Comparison of ENCODE assay signal across 8 cellular contexts in genomic region chr2:241272298-241272721, GRCh38. TPM values are rescaled to one million over a fixed set of nuclear protein-coding genes. Genes with fewer than 3 reads are reported as not detected.
DNase-seq lines count a peak whose midpoint lies in the region; ATAC-seq and TF ChIP-seq lines count a peak whose summit lies in the region.

No MANE protein-coding gene starts in this region.

- H3K27ac ChIP-seq in esophagus (ENCODE audit: low read depth in 2 of 2, low read length in 1 of 2) = peak overlapping the region; percentile 90 to 95

- no peaks in the 10 kb centered on the region for H3K27me3 Mint-ChIP-seq in natural killer cell treated with Interleukin-12 subunit alpha and Interleukin-12 subunit beta and Interleukin-15 and Interleukin-18, amount 100 ng/mL, for 72 hours

- peaks cover 9% of the 10 kb centered on the region for H3K36me3 Mint-ChIP-seq in natural killer cell treated with Interleukin-12 subunit alpha and Interleukin-12 subunit beta and Interleukin-15 and Interleukin-18, amount 100 ng/mL, for 72 hours

- peak; percentile 46 for ATAC-seq in HG03045 (IDR thresholded peaks at IDR 0.05; ENCODE audit: unreplicated experiment)
- ATAC-seq in natural killer cell treated with Interleukin-12 subunit alpha and Interleukin-12 subunit beta and Interleukin-15 and Interleukin-18, amount 100 ng/mL, for 72 hours = peak; percentile 65 to 69

- H3K4me3 Mint-ChIP-seq in natural killer cell treated with Interleukin-12 subunit alpha and Interleukin-12 subunit beta and Interleukin-15 and Interleukin-18, amount 100 ng/mL, for 72 hours = peak overlapping the region; percentile 92

- H3K9me3 Mint-ChIP-seq in natural killer cell treated with Interleukin-12 subunit alpha and Interleukin-12 subunit beta and Interleukin-15 and Interleukin-18, amount 100 ng/mL, for 72 hours = peaks cover 3% of the 10 kb centered on the region

- DNase-seq in activated CD4-positive, alpha-beta T cell treated with anti-CD3 and anti-CD28 coated beads for 48 hours = peak; percentile 20
- DNase-seq in activated CD4-positive, alpha-beta T cell treated with anti-CD3 and anti-CD28 coated beads, Interleukin-2, amount 50 U/mL, for 4 hours = no peak
- peak; percentile 67 for DNase-seq in natural killer cell treated with Interleukin-12 subunit alpha and Interleukin-12 subunit beta and Interleukin-15 and Interleukin-18, amount 100 ng/mL, for 72 hours (ENCODE audit: low spot score)
- no peak for DNase-seq in NCI-H1930 (lab: John Stamatoyannopoulos, UW)
- DNase-seq in NCI-H187 treated with DMSO at 0.1 percent for 48 hours (lab: John Stamatoyannopoulos, UW) = no peak

- WGBS in esophagus, 2 donors = 0 to 1% methylated on average over 30 to 55 of the region's 55 CpGs

- H3K27ac Mint-ChIP-seq in natural killer cell treated with Interleukin-12 subunit alpha and Interleukin-12 subunit beta and Interleukin-15 and Interleukin-18, amount 100 ng/mL, for 72 hours = peak overlapping the region in 1 of 2 donors; percentile 76

- TF ChIP-seq CTCF in WI38 (IDR thresholded peaks at IDR 0.05; ENCODE audit: low read depth, low read length) = no peak

- peaks cover 44 to 55% of the 10 kb centered on the region in 2 donors for H3K4me1 Mint-ChIP-seq in natural killer cell treated with Interleukin-12 subunit alpha and Interleukin-12 subunit beta and Interleukin-15 and Interleukin-18, amount 100 ng/mL, for 72 hours (ENCODE audit: low read depth in 2 of 2)

- no peaks in the 10 kb centered on the region for H3K9me3 ChIP-seq in esophagus (ENCODE audit: control insufficient read depth in 2 of 2, insufficient read depth in 1 of 2, low read depth in 1 of 2, low read length in 1 of 2)

- H3K4me3 ChIP-seq in WI38 (ENCODE audit: low read depth, low read length) (peak overlapping the region; percentile 85), esophagus (ENCODE audit: low read depth in 1 of 2, low read length in 2 of 2) (peak overlapping the region; percentile 79 to 93)

- peaks cover 0 to 7% of the 10 kb centered on the region in 2 donors for H3K36me3 ChIP-seq in esophagus (ENCODE audit: control insufficient read depth in 2 of 2, insufficient read depth in 2 of 2, low read length in 1 of 2)

- no peaks in the 10 kb centered on the region for H3K27me3 ChIP-seq in esophagus (ENCODE audit: control insufficient read depth in 1 of 2, insufficient read depth in 2 of 2, low read length in 2 of 2)

- peaks cover 12 to 16% of the 10 kb centered on the region in 2 donors for H3K4me1 ChIP-seq in esophagus (ENCODE audit: control insufficient read depth in 2 of 2, insufficient read depth in 2 of 2, low read length in 1 of 2)

RNA-seq across cellular contexts. Expression of gene HDLBP, which starts 43.2 kb away (rescaled TPM):
- polyA plus RNA-seq in esophagus = 100 to 1,000 TPM; 158 to 197 TPM
- total RNA-seq in natural killer cell treated with Interleukin-12 subunit alpha and Interleukin-12 subunit beta and Interleukin-15 and Interleukin-18, amount 100 ng/mL, for 72 hours = 100 to 1,000 TPM; 295 to 479 TPM

RNA-seq across cellular contexts. Expression of gene SEPTIN2, which starts 43.4 kb away (rescaled TPM):
- 10 to 100 TPM; 63.6 to 95.6 TPM for polyA plus RNA-seq in esophagus
- 100 to 1,000 TPM; 246 to 264 TPM for total RNA-seq in natural killer cell treated with Interleukin-12 subunit alpha and Interleukin-12 subunit beta and Interleukin-15 and Interleukin-18, amount 100 ng/mL, for 72 hours

Comparison
In these comparisons a context has a peak if more than half of its experiments do, and no peak if none do; other contexts are left out.
1. DNase-seq: peak in activated CD4-positive, alpha-beta T cell treated with anti-CD3 and anti-CD28 coated beads for 48 hours (single experiment) and natural killer cell treated with Interleukin-12 subunit alpha and Interleukin-12 subunit beta and Interleukin-15 and Interleukin-18, amount 100 ng/mL, for 72 hours (single experiment); none in activated CD4-positive, alpha-beta T cell treated with anti-CD3 and anti-CD28 coated beads, Interleukin-2, amount 50 U/mL, for 4 hours (0 of 2), NCI-H1930 (0 of 2) and NCI-H187 treated with DMSO at 0.1 percent for 48 hours (single experiment).